In genomic region chr10:119080521-119081259, GRCh38 we compare ENCODE assay signal across 1 cellular context.
TF ChIP-seq lines count a peak whose summit lies in the region.

Gene EIF3A (minus strand): TSS chr10:119080817. CDS start chr10:119080676, 141 bp downstream.

TF ChIP-seq in GM12878, 131 proteins besides CTCF, POLR2A, EP300 and RAD21 (continued from another document and continues in another):
- TF ChIP-seq ELK1 (IDR thresholded peaks at IDR 0.05; ENCODE audit: low read depth, low read length) (0 out of 2 replicates have a peak, but pooled peaks have one; percentile 40), USF2 (IDR thresholded peaks at IDR 0.05; ENCODE audit: borderline replicate concordance, low read depth, low read length) (peak; percentile 81), PAX8 (IDR thresholded peaks at IDR 0.05) (no peak), ZBED1 (IDR thresholded peaks at IDR 0.05; ENCODE audit: borderline replicate concordance) (no peak), KLF5 (IDR thresholded peaks at IDR 0.05; ENCODE audit: partially characterized antibody) (no peak), HDGF (IDR thresholded peaks at IDR 0.05) (no peak), CEBPB (IDR thresholded peaks at IDR 0.05; ENCODE audit: borderline replicate concordance in 1 of 2, low read depth in 2 of 2, low read length in 2 of 2) (no peak), ZSCAN29 (IDR thresholded peaks at IDR 0.05) (no peak), MEF2B (IDR thresholded peaks at IDR 0.05; ENCODE audit: partially characterized antibody, poor library complexity, severe bottlenecking) (peak; percentile 10), TARDBP (IDR thresholded peaks at IDR 0.05; ENCODE audit: borderline replicate concordance) (no peak), NKRF (conservative IDR thresholded peaks at IDR 0.05) (peak; percentile 54), USF1 (IDR thresholded peaks at IDR 0.05; ENCODE audit: borderline replicate concordance, extremely low read length, insufficient read depth, low read depth, low read length) (peak; percentile 96), E2F4 (IDR thresholded peaks at IDR 0.05; ENCODE audit: low read depth, low read length) (peak; percentile 36; the same call in 1 of the 2 replicates), KDM1A (IDR thresholded peaks at IDR 0.05; ENCODE audit: borderline replicate concordance) (no peak), PKNOX1 (IDR thresholded peaks at IDR 0.05) (peak; percentile 67), SREBF1 (IDR thresholded peaks at IDR 0.05; ENCODE audit: low read length) (no peak), GABPA (IDR thresholded peaks at IDR 0.05; ENCODE audit: low read depth) (no peak), CHD1 (IDR thresholded peaks at IDR 0.05; ENCODE audit: low read depth, low read length) (no peak), E4F1 (IDR thresholded peaks at IDR 0.05; ENCODE audit: borderline replicate concordance, partially characterized antibody) (no peak), SUZ12 (IDR thresholded peaks at IDR 0.05; ENCODE audit: unreplicated experiment) (no peak), SMC3 (IDR thresholded peaks at IDR 0.05; ENCODE audit: borderline replicate concordance, low read length) (0 out of 2 replicates have a peak, but pooled peaks have one; percentile 9), RBBP5 (conservative IDR thresholded peaks at IDR 0.05) (no peak), SRF (IDR thresholded peaks at IDR 0.05; ENCODE audit: low read depth in 2 of 2, low read length in 2 of 2) (no peak), NFIC (IDR thresholded peaks at IDR 0.05; ENCODE audit: low read depth, low read length) (no peak; the same call in 1 of the 2 replicates), POU2F2 (IDR thresholded peaks at IDR 0.05; ENCODE audit: borderline replicate concordance, low read depth, low read length) (peak; percentile 62; the same call in 2 of the 3 replicates), MYC (IDR thresholded peaks at IDR 0.05; ENCODE audit: insufficient read depth, insufficient read length, insufficient replicate concordance, low read length, severe bottlenecking) (no peak), CREM (IDR thresholded peaks at IDR 0.05; ENCODE audit: low read depth) (peak; percentile 73), SUPT20H (IDR thresholded peaks at IDR 0.05; ENCODE audit: borderline replicate concordance, control insufficient read depth, low read depth, low read length) (no peak), MYB (IDR thresholded peaks at IDR 0.05; ENCODE audit: borderline replicate concordance, low read depth, low read length) (no peak), HDAC6 (IDR thresholded peaks at IDR 0.05; ENCODE audit: unreplicated experiment) (peak; percentile 24), IKZF1 (conservative IDR thresholded peaks at IDR 0.05) (peak; percentile 78), SPI1 (IDR thresholded peaks at IDR 0.05; ENCODE audit: borderline replicate concordance, insufficient read depth, low read depth, low read length) (peak; percentile 52; the same call in 1 of the 2 replicates), SMAD5 (IDR thresholded peaks at IDR 0.05; ENCODE audit: low read depth) (peak; percentile 83; the same call in 1 of the 2 replicates), NFYA (IDR thresholded peaks at IDR 0.05; ENCODE audit: borderline replicate concordance, low read depth, low read length) (no peak), DPF2 (IDR thresholded peaks at IDR 0.05) (peak; percentile 68; the same call in 1 of the 2 replicates), MAX (IDR thresholded peaks at IDR 0.05; ENCODE audit: low read depth, low read length) (peak; percentile 91), RFX5 (IDR thresholded peaks at IDR 0.05; ENCODE audit: low read depth, low read length) (no peak), ZNF217 (IDR thresholded peaks at IDR 0.05) (no peak), IRF4 (IDR thresholded peaks at IDR 0.05; ENCODE audit: low read depth, low read length) (no peak), STAT1 (conservative IDR thresholded peaks at IDR 0.05) (no peak), ATF7 (IDR thresholded peaks at IDR 0.05; ENCODE audit: low read depth) (peak; percentile 41; the same call in 1 of the 2 replicates), CBX5 (IDR thresholded peaks at IDR 0.05; ENCODE audit: low read depth) (no peak), ZNF622 (IDR thresholded peaks at IDR 0.05) (no peak), ZNF687 (IDR thresholded peaks at IDR 0.05) (peak; percentile 83; the same call in 1 of the 2 replicates), ZBTB33 (IDR thresholded peaks at IDR 0.05) (no peak), MLLT1 (IDR thresholded peaks at IDR 0.05) (peak; percentile 14), KAT2A (conservative IDR thresholded peaks at IDR 0.05; ENCODE audit: control insufficient read depth, low read depth, low read length) (no peak), MEF2A (IDR thresholded peaks at IDR 0.05; ENCODE audit: insufficient read depth, low read depth, low read length) (no peak)
